In the genomic region with DNA sequence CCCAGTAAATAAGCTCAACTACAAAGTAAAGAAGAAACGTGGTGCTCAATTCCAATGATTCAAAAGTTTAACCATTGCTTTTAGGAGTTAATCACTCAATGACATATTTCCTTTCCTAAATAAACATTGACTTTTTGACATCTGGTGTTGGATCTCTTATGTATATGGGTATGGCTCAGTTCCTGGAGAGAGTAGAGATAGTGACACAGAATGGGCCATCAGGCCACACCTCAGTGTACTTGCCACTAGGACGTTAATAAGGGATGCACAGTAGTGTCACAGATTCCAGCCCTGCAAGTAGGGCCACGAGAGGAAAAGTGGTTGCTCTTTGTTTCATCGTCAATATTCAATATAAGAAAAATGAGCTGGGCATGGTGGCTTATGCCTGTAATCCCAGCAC, we compare ENCODE assay signal across 29 cellular contexts.
"Had no signal": no experiment of that assay in that cellular context is flagged by ENCODE, and none has a peak within 500 bp of the region (broad histone marks: within the 10 kb centered on the region; RNA-seq: fewer than 3 reads in every experiment).

No MANE protein-coding gene starts in this region.

- H3K27ac ChIP-seq: dorsolateral prefrontal cortex, epithelial cell of prostate, foreskin keratinocyte, gastroesophageal sphincter, heart left ventricle, hepatocyte, left lung, ovary, psoas muscle, skin epidermis, suprapubic skin, upper lobe of right lung, uterus had no signal

- H2AFZ ChIP-seq: hepatocyte had no signal

- H3K4me1 ChIP-seq: foreskin keratinocyte, gastroesophageal sphincter, heart left ventricle, left lung, psoas muscle, suprapubic skin, transverse colon, upper lobe of right lung, uterus had no signal

- ATAC-seq: esophagus mucosa; foreskin keratinocyte; gastroesophageal sphincter; heart left ventricle; left lung; natural killer cell; psoas muscle; right cardiac atrium; stimulated activated naive CD8-positive, alpha-beta T cell treated with anti-CD3 and anti-CD28 coated beads, Interleukin-15, amount 100 ng/mL, for 72 hours; upper lobe of right lung had no signal

- FAIRE-seq: kidney had no signal

- H3K27me3 ChIP-seq: dorsolateral prefrontal cortex, foreskin keratinocyte, gastroesophageal sphincter, heart left ventricle, hepatocyte, left lung, ovary, suprapubic skin, transverse colon, upper lobe of right lung, uterus had no signal

- H3K4me3 ChIP-seq: dorsolateral prefrontal cortex, gastroesophageal sphincter, heart left ventricle, hepatocyte, left lung, ovary, psoas muscle, skin epidermis, suprapubic skin, transverse colon, upper lobe of right lung, uterus had no signal

- H3K36me3 ChIP-seq: gastroesophageal sphincter, heart left ventricle, left lung, ovary, suprapubic skin, transverse colon, upper lobe of right lung, uterus had no signal

- H3K9me3 ChIP-seq: gastroesophageal sphincter, ovary, psoas muscle, suprapubic skin, transverse colon, upper lobe of right lung, uterus had no signal

- DNase-seq: cortex of kidney; dorsolateral prefrontal cortex; effector CD4-positive, alpha-beta T cell; foreskin keratinocyte; heart left ventricle; kidney; left lung; mammary epithelial cell; mesendoderm; natural killer cell; occipital lobe; ovary; posterior cingulate gyrus; psoas muscle; right cardiac atrium; stimulated activated CD4-positive, alpha-beta T cell treated with anti-CD3 and anti-CD28 coated beads, Interleukin-15, amount 100 ng/mL, for 24 hours; stimulated activated CD4-positive, alpha-beta T cell treated with anti-CD3 and anti-CD28 coated beads, Interleukin-4, amount 100 ng/mL, for 1 hour; stimulated activated CD8-positive, alpha-beta memory T cell treated with anti-CD3 and anti-CD28 coated beads, Interleukin-4, amount 100 ng/mL, for 48 hours; stimulated activated naive CD4-positive, alpha-beta T cell; stimulated activated naive CD8-positive, alpha-beta T cell treated with anti-CD3 and anti-CD28 coated beads, Interleukin-15, amount 100 ng/mL, for 72 hours; transverse colon; upper lobe of right lung; uterus had no signal

- H3K79me2 ChIP-seq: hepatocyte had no signal

- H3K4me2 ChIP-seq: hepatocyte had no signal
